1 cellular context compared by ENCODE assay signal in the genomic region with DNA sequence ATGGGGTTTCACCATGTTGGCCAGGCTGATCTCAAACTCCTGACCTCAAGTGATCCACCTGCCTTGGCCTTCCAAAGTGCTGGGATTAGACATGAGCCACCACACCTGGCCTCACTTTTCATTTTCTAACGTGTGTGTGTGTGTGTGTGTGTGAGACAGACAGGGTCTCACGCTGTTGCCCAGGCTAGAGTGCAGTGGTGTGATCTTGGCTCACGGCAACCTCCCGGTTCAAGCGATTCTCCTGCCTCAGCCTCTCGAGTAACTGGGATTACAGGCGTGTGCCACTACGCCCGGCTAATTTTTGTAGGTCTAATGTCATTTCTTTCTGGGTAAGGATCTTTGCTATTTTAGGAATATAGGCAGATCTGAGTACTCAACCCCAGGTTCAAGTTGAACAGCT. TPM values are rescaled to one million over a fixed set of nuclear protein-coding genes. Genes with fewer than 3 reads are reported as not detected.
"Had no signal": no experiment of that assay in that cellular context is flagged by ENCODE, and none has a peak within 500 bp of the region (broad histone marks: within the 10 kb centered on the region; RNA-seq: fewer than 3 reads in every experiment).

No MANE protein-coding gene starts in this region.

RNA-seq across cellular contexts. Expression of a gene that starts 4.7 kb away (rescaled TPM):
- total RNA-seq: SK-MEL-5 had no signal
